In the genomic region with DNA sequence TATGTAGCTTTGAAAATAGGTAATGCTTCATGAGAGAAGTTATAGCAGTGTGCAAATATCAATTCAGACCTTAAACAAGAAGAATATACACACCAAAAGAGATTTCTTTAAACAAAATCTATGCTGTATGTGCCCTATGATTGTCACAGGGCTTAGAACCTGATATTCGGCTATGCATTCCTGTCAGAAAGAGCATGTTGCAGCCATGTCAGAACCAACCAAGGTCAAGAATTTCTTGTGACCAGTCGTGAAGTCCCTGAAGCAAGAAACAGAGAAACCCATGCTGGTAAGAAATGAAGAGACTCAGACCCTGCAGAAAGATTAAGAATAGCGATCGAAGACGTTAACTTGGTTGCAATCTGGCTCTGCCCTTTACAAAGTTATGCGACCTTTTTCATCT, we compare ENCODE assay signal across 8 cellular contexts.
DNase-seq lines count a peak whose midpoint lies in the region; ATAC-seq and TF ChIP-seq lines count a peak whose summit lies in the region.

No MANE protein-coding gene starts in this region.

- no peaks in the 10 kb centered on the region for H3K79me1 ChIP-seq in mesendoderm (ENCODE audit: low read length)

- no CpG with 5 or more reads among the region's 6 CpGs for WGBS in mesendoderm (ENCODE audit: extremely low coverage, insufficient coverage, low lambda C conversion rate)

- H3K9me3 ChIP-seq in BLaER1 (0 out of 2 replicates have a peak, but pooled peaks cover 15% of the 10 kb centered on the region), KOPT-K1 (ENCODE audit: insufficient read depth, low read length, poor library complexity, severe bottlenecking) (no peaks in the 10 kb centered on the region)

- no peaks in the 10 kb centered on the region for H3K27me3 ChIP-seq in BLaER1
- H3K27me3 ChIP-seq in mesendoderm (ENCODE audit: insufficient read depth, low read length, poor library complexity), result no peaks in the 10 kb centered on the region

- H2BK120ac ChIP-seq in mesendoderm (ENCODE audit: low read depth, low read length), result no peak overlapping the region

- peak overlapping the region; percentile 14 to 98 (median 96) for H3K4me3 Mint-ChIP-seq in naive B cell

- H3K27ac ChIP-seq in BLaER1 (no peak overlapping the region), KOPT-K1 (ENCODE audit: low read depth, low read length, poor library complexity, severe bottlenecking) (peak overlapping the region; percentile 28), mesendoderm (ENCODE audit: low read depth, low read length) (no peak overlapping the region)

- H2BK5ac ChIP-seq in mesendoderm (ENCODE audit: low read length), result no peak overlapping the region

- peaks cover 1 to 3% of the 10 kb centered on the region in 2 donors for H3K36me3 Mint-ChIP-seq in naive B cell

- H3K36me3 ChIP-seq in BLaER1 (no peaks in the 10 kb centered on the region), KOPT-K1 (ENCODE audit: insufficient read depth, low read length) (no peaks in the 10 kb centered on the region), mesendoderm (ENCODE audit: control insufficient read depth, insufficient read depth, low read length) (no peaks in the 10 kb centered on the region)

- TF ChIP-seq CTCF in GM10248 (IDR thresholded peaks at IDR 0.05; ENCODE audit: control extremely low read depth, extremely low read depth, low read depth, missing control alignments), result no peak

- peak overlapping the region; percentile 72 for H3K4me3 ChIP-seq in BLaER1
- H3K4me3 ChIP-seq in mesendoderm (ENCODE audit: low read length), result no peak overlapping the region

- no peaks in the 10 kb centered on the region for H4K20me1 ChIP-seq in BLaER1

- no peak overlapping the region for H3K56ac ChIP-seq in mesendoderm (ENCODE audit: low read length)

- H4K5ac ChIP-seq in mesendoderm (ENCODE audit: low read length), result no peak overlapping the region

- DNase-seq in cerebellar cortex (ENCODE audit: low spot score), result peak; percentile 29
- DNase-seq in naive B cell, result no peak
- DNase-seq in GM10248 (ENCODE audit: extremely low spot score), result no peak
- no peak for DNase-seq in NCI-H146 treated with DMSO at 0.1 percent for 48 hours (lab: John Stamatoyannopoulos, UW; ENCODE audit: unreplicated experiment)
- DNase-seq in mesendoderm, result no peak

- H3K9ac ChIP-seq in BLaER1 (no peak overlapping the region), mesendoderm (ENCODE audit: low read length) (no peak overlapping the region)

- POLR2A ChIA-PET in GM10248 (lab: Yijun Ruan, JAX), result no interaction called here

- peak overlapping the region in 3 of 6 donors; percentile 23 to 89 (median 78) for H3K27ac Mint-ChIP-seq in naive B cell

- CTCF ChIA-PET in GM10248 (lab: Yijun Ruan, JAX), result no interaction called here

- ATAC-seq in naive B cell (ENCODE audit: low read depth in 2 of 2) (no peak), GM21423 (IDR thresholded peaks at IDR 0.05; ENCODE audit: unreplicated experiment) (no peak)

- H3K4ac ChIP-seq in mesendoderm (ENCODE audit: low read depth, low read length), result no peak overlapping the region

- H3K79me2 ChIP-seq in mesendoderm (ENCODE audit: control insufficient read depth, insufficient read depth, low read length), result no peaks in the 10 kb centered on the region

- no peak overlapping the region for H4K8ac ChIP-seq in mesendoderm (ENCODE audit: low read depth, low read length)

- no peak overlapping the region for H2AK5ac ChIP-seq in mesendoderm (ENCODE audit: low read length)

- peaks cover 0 to 19% (median 12%) of the 10 kb centered on the region in 3 donors for H3K4me1 Mint-ChIP-seq in naive B cell

- peaks cover 0 to 3% (median 2%) of the 10 kb centered on the region in 3 donors for H3K27me3 Mint-ChIP-seq in naive B cell

- no peak overlapping the region for H3K18ac ChIP-seq in mesendoderm (ENCODE audit: low read length)

- H3K4me1 ChIP-seq in BLaER1 (no peaks in the 10 kb centered on the region), mesendoderm (ENCODE audit: control insufficient read depth, low read depth, low read length) (no peaks in the 10 kb centered on the region)

- H3K4me2 ChIP-seq in BLaER1 (peak overlapping the region; percentile 66), mesendoderm (ENCODE audit: low read length) (no peak overlapping the region)

- H3K23ac ChIP-seq in mesendoderm (ENCODE audit: low read length), result no peak overlapping the region

- no peak overlapping the region for H2BK15ac ChIP-seq in mesendoderm (replicated peaks; ENCODE audit: low read depth)

- peaks cover 0 to 9% (median 3%) of the 10 kb centered on the region in 7 donors for H3K9me3 Mint-ChIP-seq in naive B cell
